Comparison of ENCODE assay signal across 8 cellular contexts in the genomic region with DNA sequence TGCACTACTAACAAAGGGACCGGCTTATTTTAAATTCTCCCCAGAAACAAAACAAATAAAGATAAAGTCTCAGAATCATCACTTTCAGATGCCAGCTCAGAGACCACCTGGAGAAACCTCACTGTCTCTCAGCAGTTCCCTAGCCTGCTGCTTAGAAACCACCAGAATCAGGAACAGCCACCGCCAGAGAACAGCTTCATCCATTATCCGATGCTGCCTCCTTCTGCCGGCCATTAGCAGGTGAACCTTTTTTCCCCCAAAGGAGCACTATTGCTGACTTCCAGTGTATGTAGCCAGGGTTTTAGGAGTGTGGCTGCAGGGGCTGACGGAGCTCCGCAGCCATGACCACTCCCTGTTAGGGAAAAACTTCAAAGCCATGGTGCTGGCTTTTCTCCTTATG.
A peak's percentile ranks its signal among the peaks of the same experiment; 100 is the strongest.
DNase-seq lines count a peak whose midpoint lies in the region; ATAC-seq and TF ChIP-seq lines count a peak whose summit lies in the region.

No MANE protein-coding gene starts in this region.

- no peak overlapping the region for H2BK5ac ChIP-seq in mesenchymal stem cell (ENCODE audit: low read depth, low read length, poor library complexity, severe bottlenecking)

- H3K4me3 Mint-ChIP-seq in endodermal cell (no peak overlapping the region), natural killer cell (no peak overlapping the region)
- no peak overlapping the region for H3K4me3 Mint-ChIP-seq in naive thymus-derived CD8-positive, alpha-beta T cell

- H3K36me3 ChIP-seq in endodermal cell (ENCODE audit: control insufficient read depth, insufficient read depth, low read length) (no peaks in the 10 kb centered on the region), mesenchymal stem cell (ENCODE audit: control insufficient read depth in 1 of 2, insufficient read depth in 2 of 2, low read depth in 1 of 2, low read length in 2 of 2) (no peaks in the 10 kb centered on the region)

- peak; percentile 57 for DNase-seq in ELR (ENCODE audit: low read depth)
- peak; percentile 4 for DNase-seq in NCI-H510A (lab: John Stamatoyannopoulos, UW)
- DNase-seq in endodermal cell = peak; percentile 84
- peak; percentile 21 for DNase-seq in mesenchymal stem cell
- DNase-seq in natural killer cell = no peak
- no peak for DNase-seq in naive thymus-derived CD8-positive, alpha-beta T cell
- no peak for DNase-seq in OCI-M2 (lab: John Stamatoyannopoulos, UW; ENCODE audit: unreplicated experiment)

- H3K9me3 Mint-ChIP-seq in endodermal cell (peaks cover 16% of the 10 kb centered on the region), natural killer cell (no peaks in the 10 kb centered on the region)
- peaks cover 0 to 19% (median 4%) of the 10 kb centered on the region in 9 donors for H3K9me3 Mint-ChIP-seq in naive thymus-derived CD8-positive, alpha-beta T cell

- POLR2A ChIA-PET in naive thymus-derived CD8-positive, alpha-beta T cell (lab: Charles Lee) = no interaction called here

- H3K36me3 Mint-ChIP-seq in endodermal cell (ENCODE audit: low read depth) = no peaks in the 10 kb centered on the region
- no peaks in the 10 kb centered on the region for H3K36me3 Mint-ChIP-seq in natural killer cell
- peaks cover 0 to 6% (median 0%) of the 10 kb centered on the region in 3 donors for H3K36me3 Mint-ChIP-seq in naive thymus-derived CD8-positive, alpha-beta T cell

- no peak overlapping the region for H2BK15ac ChIP-seq in mesenchymal stem cell (ENCODE audit: low read depth, poor library complexity, severe bottlenecking)

- intact Hi-C loops in natural killer cell (cut with micrococcal nuclease) = no loop called here

- no peak overlapping the region for H3K9ac ChIP-seq in endodermal cell (ENCODE audit: extremely low read depth, low read length, poor library complexity, severe bottlenecking)
- H3K9ac ChIP-seq in mesenchymal stem cell (ENCODE audit: low read length) = no peak overlapping the region

- H3K4me1 ChIP-seq in endodermal cell (ENCODE audit: control insufficient read depth, insufficient read depth, low read length) (peaks cover 5% of the 10 kb centered on the region), mesenchymal stem cell (ENCODE audit: control insufficient read depth, insufficient read depth, low read depth, low read length) (peaks cover 3% of the 10 kb centered on the region)

- H3K4me2 ChIP-seq in mesenchymal stem cell (ENCODE audit: low read length, poor library complexity, severe bottlenecking) = no peak overlapping the region

- no peak overlapping the region for H2AK5ac ChIP-seq in mesenchymal stem cell (ENCODE audit: low read length, severe bottlenecking)

- H3K27ac Mint-ChIP-seq in endodermal cell = no peak overlapping the region
- no peak overlapping the region for H3K27ac Mint-ChIP-seq in natural killer cell
- H3K27ac Mint-ChIP-seq in naive thymus-derived CD8-positive, alpha-beta T cell = no peak overlapping the region

- no peak overlapping the region for H3K4ac ChIP-seq in mesenchymal stem cell (ENCODE audit: low read depth in 1 of 2, low read length in 2 of 2)

- H3K4me1 Mint-ChIP-seq in endodermal cell = peaks cover 10% of the 10 kb centered on the region
- H3K4me1 Mint-ChIP-seq in natural killer cell = no peaks in the 10 kb centered on the region
- H3K4me1 Mint-ChIP-seq in naive thymus-derived CD8-positive, alpha-beta T cell = no peaks in the 10 kb centered on the region

- H3K9me3 ChIP-seq in endodermal cell (ENCODE audit: control insufficient read depth, low read length) (peaks cover 25% of the 10 kb centered on the region), mesenchymal stem cell (ENCODE audit: control insufficient read depth, low read length) (no peaks in the 10 kb centered on the region)

- H4K91ac ChIP-seq in mesenchymal stem cell (ENCODE audit: low read length) = no peak overlapping the region

- no peaks in the 10 kb centered on the region for H3K79me1 ChIP-seq in mesenchymal stem cell (replicated peaks; ENCODE audit: low read length, poor library complexity, severe bottlenecking)

- H2AFZ ChIP-seq in mesenchymal stem cell (ENCODE audit: low read depth, low read length) = no peak overlapping the region

- H3K23ac ChIP-seq in mesenchymal stem cell (ENCODE audit: low read length in 2 of 2) = no peak overlapping the region

- H3K27me3 ChIP-seq in endodermal cell (ENCODE audit: control insufficient read depth, insufficient read depth, low read length, poor library complexity, severe bottlenecking) (peaks cover 65% of the 10 kb centered on the region), mesenchymal stem cell (ENCODE audit: control insufficient read depth in 1 of 2, insufficient read depth in 1 of 2, low read length in 2 of 2) (no peaks in the 10 kb centered on the region)

- ATAC-seq in natural killer cell = no peak
- no peak for ATAC-seq in naive thymus-derived CD8-positive, alpha-beta T cell
- no peak for ATAC-seq in HG03521 (IDR thresholded peaks at IDR 0.05; ENCODE audit: unreplicated experiment)

- no peak overlapping the region for H2BK120ac ChIP-seq in mesenchymal stem cell (ENCODE audit: low read depth, low read length)

- TF ChIP-seq CTCF in endodermal cell (conservative IDR thresholded peaks at IDR 0.05) = peak; percentile 85
- no peak for TF ChIP-seq CTCF in natural killer cell (IDR thresholded peaks at IDR 0.05)

- no peak overlapping the region for H3K4me3 ChIP-seq in endodermal cell (ENCODE audit: low read length)
- no peak overlapping the region for H3K4me3 ChIP-seq in mesenchymal stem cell (ENCODE audit: insufficient read depth in 1 of 2, low read depth in 1 of 2, low read length in 2 of 2)

- H3K27me3 Mint-ChIP-seq in endodermal cell (ENCODE audit: insufficient read depth) (peaks cover 59% of the 10 kb centered on the region), natural killer cell (ENCODE audit: low read depth in 2 of 2) (peaks cover 0 to 3% of the 10 kb centered on the region in 2 donors)
- H3K27me3 Mint-ChIP-seq in naive thymus-derived CD8-positive, alpha-beta T cell = peaks cover 0 to 3% (median 0%) of the 10 kb centered on the region in 5 donors

- 41 to 44% methylated on average over 3 to 6 of the region's 6 CpGs for WGBS in endodermal cell (ENCODE audit: insufficient coverage in 1 of 2, insufficient read length in 1 of 2), 2 experiments
- 45% methylated on average over 6 of the region's 6 CpGs for WGBS in mesenchymal stem cell

- no peak overlapping the region for H4K8ac ChIP-seq in mesenchymal stem cell (ENCODE audit: low read length)

- no peak overlapping the region for H3K14ac ChIP-seq in mesenchymal stem cell (ENCODE audit: low read length in 2 of 2)

- no peak overlapping the region for H3K18ac ChIP-seq in mesenchymal stem cell (ENCODE audit: low read depth in 1 of 2, low read length in 2 of 2)

- no peak overlapping the region for H2BK12ac ChIP-seq in mesenchymal stem cell (ENCODE audit: low read length in 2 of 2)

- no peak overlapping the region for H3K27ac ChIP-seq in endodermal cell (ENCODE audit: low read depth, low read length)
- no peak overlapping the region for H3K27ac ChIP-seq in mesenchymal stem cell (ENCODE audit: low read length, poor library complexity, severe bottlenecking)

Comparison
In these comparisons a context has a peak if more than half of its experiments do, and no peak if none do; other contexts are left out.
1. DNase-seq: peak in ELR (single experiment), NCI-H510A (single experiment), endodermal cell (single experiment) and mesenchymal stem cell (single experiment); none in natural killer cell (single experiment), naive thymus-derived CD8-positive, alpha-beta T cell (0 of 10) and OCI-M2 (single experiment).